2 cellular contexts compared by ENCODE assay signal in genomic region chr20:62772103-62772611, GRCh38.
A peak's percentile ranks its signal among the peaks of the same experiment; 100 is the strongest.
TF ChIP-seq lines count a peak whose summit lies in the region.

No MANE protein-coding gene starts in this region.

TF ChIP-seq in K562, 482 proteins besides CTCF, POLR2A, EP300 and RAD21:
- TF ChIP-seq POLR2G (IDR thresholded peaks at IDR 0.05; ENCODE audit: low read depth, low read length) (peak; percentile 64), RBFOX2 (IDR thresholded peaks at IDR 0.05; ENCODE audit: low read depth, low read length) (peak; percentile 56), HSF4 (CRISPR knock-in tag; IDR thresholded peaks at IDR 0.05; ENCODE audit: borderline replicate concordance) (no peak)

TF ChIP-seq in HepG2, 621 proteins besides CTCF, POLR2A, EP300 and RAD21:
- peak; percentile 24; the same call in 1 of the 2 replicates for TF ChIP-seq ZNF687 (CRISPR knock-in tag; IDR thresholded peaks at IDR 0.05)
- TF ChIP-seq ZNF598 (CRISPR knock-in tag; IDR thresholded peaks at IDR 0.05; ENCODE audit: borderline replicate concordance) = peak; percentile 38; the same call in 1 of the 2 replicates
- TF ChIP-seq ZNF468 (CRISPR knock-in tag; IDR thresholded peaks at IDR 0.05) = no peak; the same call in 1 of the 2 replicates
- 0 out of 2 replicates have a peak, but pooled peaks have one; percentile 28 for TF ChIP-seq ZFP91 (CRISPR knock-in tag; IDR thresholded peaks at IDR 0.05; ENCODE audit: borderline replicate concordance)
- TF ChIP-seq ZNF550 (CRISPR knock-in tag; IDR thresholded peaks at IDR 0.05; ENCODE audit: borderline replicate concordance) = no peak
- TF ChIP-seq CENPT (CRISPR knock-in tag; IDR thresholded peaks at IDR 0.05; ENCODE audit: low read depth) = 0 out of 2 replicates have a peak, but pooled peaks have one; percentile 19
